Comparison of ENCODE assay signal across 1 cellular context in the genomic region with DNA sequence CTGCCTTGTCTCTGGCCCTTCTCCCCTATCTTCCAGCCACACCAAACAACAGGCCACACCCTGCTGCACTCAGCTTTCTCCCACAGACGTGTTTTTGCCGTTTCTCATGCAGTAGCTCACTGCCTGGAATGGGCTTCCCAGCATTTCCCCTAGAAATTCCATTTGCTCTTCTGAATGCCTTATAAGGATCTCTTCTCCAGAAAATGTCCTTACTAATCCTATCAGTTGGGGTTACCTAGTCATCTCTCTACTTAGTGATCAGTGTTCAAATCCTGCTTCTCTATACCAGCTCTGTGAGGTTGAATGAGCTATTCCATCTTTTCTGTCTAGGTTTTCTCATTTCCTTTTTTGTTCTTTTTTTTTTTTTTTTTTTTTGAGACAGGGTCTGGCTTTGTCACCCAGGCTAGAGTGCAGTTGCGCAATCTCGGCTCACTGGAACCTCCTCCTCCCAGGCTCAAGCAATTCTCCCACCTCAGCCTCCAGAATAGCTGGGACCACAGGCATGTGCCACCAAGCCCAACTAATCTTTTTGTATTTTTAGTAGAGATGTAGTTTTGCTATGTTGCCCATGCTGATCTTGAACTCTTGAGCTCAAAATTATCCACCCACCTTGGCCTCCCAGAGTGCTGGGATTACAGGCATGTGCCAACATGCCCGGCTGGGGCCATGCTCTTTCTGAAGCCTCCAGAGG.
A peak's percentile ranks its signal among the peaks of the same experiment; 100 is the strongest.
TF ChIP-seq lines count a peak whose summit lies in the region.

No MANE protein-coding gene starts in this region.

TF ChIP-seq in HEK293, 187 proteins besides CTCF, POLR2A, EP300 and RAD21 (continued from another document):
- TF ChIP-seq, protein P1, sequence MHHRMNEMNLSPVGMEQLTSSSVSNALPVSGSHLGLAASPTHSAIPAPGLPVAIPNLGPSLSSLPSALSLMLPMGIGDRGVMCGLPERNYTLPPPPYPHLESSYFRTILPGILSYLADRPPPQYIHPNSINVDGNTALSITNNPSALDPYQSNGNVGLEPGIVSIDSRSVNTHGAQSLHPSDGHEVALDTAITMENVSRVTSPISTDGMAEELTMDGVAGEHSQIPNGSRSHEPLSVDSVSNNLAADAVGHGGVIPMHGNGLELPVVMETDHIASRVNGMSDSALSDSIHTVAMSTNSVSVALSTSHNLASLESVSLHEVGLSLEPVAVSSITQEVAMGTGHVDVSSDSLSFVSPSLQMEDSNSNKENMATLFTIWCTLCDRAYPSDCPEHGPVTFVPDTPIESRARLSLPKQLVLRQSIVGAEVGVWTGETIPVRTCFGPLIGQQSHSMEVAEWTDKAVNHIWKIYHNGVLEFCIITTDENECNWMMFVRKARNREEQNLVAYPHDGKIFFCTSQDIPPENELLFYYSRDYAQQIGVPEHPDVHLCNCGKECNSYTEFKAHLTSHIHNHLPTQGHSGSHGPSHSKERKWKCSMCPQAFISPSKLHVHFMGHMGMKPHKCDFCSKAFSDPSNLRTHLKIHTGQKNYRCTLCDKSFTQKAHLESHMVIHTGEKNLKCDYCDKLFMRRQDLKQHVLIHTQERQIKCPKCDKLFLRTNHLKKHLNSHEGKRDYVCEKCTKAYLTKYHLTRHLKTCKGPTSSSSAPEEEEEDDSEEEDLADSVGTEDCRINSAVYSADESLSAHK (tag by site-specific recombination; IDR thresholded peaks at IDR 0.05), result no peak
- no peak for TF ChIP-seq ZNF558 (tag by site-specific recombination; IDR thresholded peaks at IDR 0.05)
- no peak for TF ChIP-seq ZNF544 (tag by site-specific recombination; IDR thresholded peaks at IDR 0.05)
- TF ChIP-seq ZEB2 (tag by site-specific recombination; IDR thresholded peaks at IDR 0.05), result peak; percentile 36; the same call in 1 of the 2 replicates
- TF ChIP-seq ZBTB21 (tag by site-specific recombination; IDR thresholded peaks at IDR 0.05), result no peak
- no peak for TF ChIP-seq SP2 (tag by site-specific recombination; IDR thresholded peaks at IDR 0.05)
- peak; percentile 53; the same call in 1 of the 2 replicates for TF ChIP-seq SP7 (tag by site-specific recombination; IDR thresholded peaks at IDR 0.05)
